In genomic region chr2:205058409-205058808, GRCh38 we compare ENCODE assay signal across 18 cellular contexts.
DNase-seq lines count a peak whose midpoint lies in the region; ATAC-seq and TF ChIP-seq lines count a peak whose summit lies in the region.
"Had no signal": no experiment of that assay in that cellular context is flagged by ENCODE, and none has a peak within 500 bp of the region (broad histone marks: within the 10 kb centered on the region; RNA-seq: fewer than 3 reads in every experiment).

No MANE protein-coding gene starts in this region.

- H3K27me3 ChIP-seq in IMR-90 (ENCODE audit: control insufficient read depth, insufficient read depth, low read length) = no peaks in the 10 kb centered on the region
- H3K27me3 ChIP-seq: SJSA1 had no signal

- H2BK5ac ChIP-seq in IMR-90 (ENCODE audit: low read depth, low read length, poor library complexity, severe bottlenecking) = no peak overlapping the region

- no peaks in the 10 kb centered on the region for H3K9me1 ChIP-seq in IMR-90 (ENCODE audit: insufficient read depth, low read length)

- no peak overlapping the region for H2AK5ac ChIP-seq in IMR-90 (ENCODE audit: low read depth, low read length)

- H3K4ac ChIP-seq in IMR-90 (ENCODE audit: low read depth, low read length) = no peak overlapping the region

- TF ChIP-seq CTCF in IMR-90 (conservative IDR thresholded peaks at IDR 0.05; ENCODE audit: low read depth, low read length) (no peak), fibroblast of pulmonary artery (IDR thresholded peaks at IDR 0.05; ENCODE audit: low read length, missing control alignments) (no peak)

- peaks cover 0 to 3% of the 10 kb centered on the region in 2 experiments; a peak in 3 of 4 replicates for H3K79me1 ChIP-seq in IMR-90 (ENCODE audit: low read depth in 1 of 2, low read length in 2 of 2)

- H3K9me3 ChIP-seq in IMR-90 (ENCODE audit: control insufficient read depth, insufficient read depth, low read length) = no peaks in the 10 kb centered on the region
- H3K9me3 ChIP-seq: SJSA1 had no signal

- WGBS in IMR-90 (ENCODE audit: extremely low coverage in 2 of 2, insufficient read length in 1 of 2), 2 experiments = no CpG with 5 or more reads among the region's 2 CpGs

- BruUV-seq in IMR-90 (replicated peaks; lab: Mats Ljungman, UMichigan) = no TSS peak

- H3K4me1 ChIP-seq in IMR-90 (ENCODE audit: control insufficient read depth, insufficient read depth, low read length) = peaks cover 10% of the 10 kb centered on the region

- H4K5ac ChIP-seq in IMR-90 (ENCODE audit: low read depth, low read length) = no peak overlapping the region

- H3K27ac ChIP-seq in IMR-90 (ENCODE audit: insufficient read depth, low read length) = no peak overlapping the region
- H3K27ac ChIP-seq: PC-9, SJSA1 had no signal

- H2BK15ac ChIP-seq in IMR-90 (ENCODE audit: low read depth, low read length) = no peak overlapping the region

- POLR2A ChIA-PET in IMR-90 (lab: Charles Lee; ENCODE audit: unreplicated experiment) = no interaction called here

- DNase-seq in EL = peak; percentile 6
- no peak for DNase-seq in IMR-90
- DNase-seq in amniotic epithelial cell (ENCODE audit: low read depth) = peak; percentile 31
- DNase-seq in fibroblast of pulmonary artery (ENCODE audit: low read depth) = peak; percentile 6
- no peak for DNase-seq in KBM-7
- DNase-seq in glomerular visceral epithelial cell (ENCODE audit: extremely low spot score) = no peak
- DNase-seq in RKO (ENCODE audit: low spot score) = no peak
- DNase-seq: C1 segment of cervical spinal cord; CD8-positive, alpha-beta memory T cell; DMS53; H9; NCI-H1417 treated with DMSO at 0.1 percent for 48 hours; NCI-H187 treated with DMSO at 0.1 percent for 48 hours; NCI-H345; NCI-H524 treated with DMSO at 0.1 percent for 48 hours; PC-9 had no signal

- no peak overlapping the region for H2AK9ac ChIP-seq in IMR-90 (replicated peaks; ENCODE audit: low read depth, low read length, poor library complexity)

- H3K4me3 ChIP-seq in IMR-90 (ENCODE audit: insufficient read depth, low read depth, low read length) (no peak overlapping the region), fibroblast of pulmonary artery (replicated peaks; ENCODE audit: low read depth, low read length) (no peak overlapping the region)
- H3K4me3 ChIP-seq: PC-9, SJSA1 had no signal

- H3K14ac ChIP-seq in IMR-90 (replicated peaks; ENCODE audit: low read depth, low read length) = no peak overlapping the region

- TF ChIP-seq POLR2A in IMR-90 (IDR thresholded peaks at IDR 0.05; ENCODE audit: low read depth, low read length) = no peak

- H3K9ac ChIP-seq in IMR-90 (ENCODE audit: low read depth, low read length) = no peak overlapping the region

- H2AFZ ChIP-seq in IMR-90 (replicated peaks; ENCODE audit: low read length, poor library complexity) = no peak overlapping the region
- H2AFZ ChIP-seq: PC-9 had no signal

- ATAC-seq in IMR-90 (ENCODE audit: low read depth) = no peak
- ATAC-seq in GM21529 (IDR thresholded peaks at IDR 0.05; ENCODE audit: unreplicated experiment) = no peak

- no peak overlapping the region for H4K8ac ChIP-seq in IMR-90 (ENCODE audit: low read depth in 2 of 2, low read length in 2 of 2)

- no peak overlapping the region for H3K56ac ChIP-seq in IMR-90 (ENCODE audit: extremely low read depth, insufficient read depth, low read length)

- no peak overlapping the region for H3K18ac ChIP-seq in IMR-90 (ENCODE audit: low read depth, low read length)

- H3K4me2 ChIP-seq in IMR-90 (ENCODE audit: low read depth, low read length) = no peak overlapping the region
- H3K4me2 ChIP-seq: PC-9 had no signal

- H3K36me3 ChIP-seq in IMR-90 (ENCODE audit: control insufficient read depth, insufficient read depth, low read length) = no peaks in the 10 kb centered on the region
- H3K36me3 ChIP-seq: SJSA1 had no signal

- H2BK20ac ChIP-seq in IMR-90 (ENCODE audit: low read depth, low read length) = no peak overlapping the region

- intact Hi-C loops in IMR-90 (cut with micrococcal nuclease) = no loop called here

- H4K20me1 ChIP-seq in IMR-90 (ENCODE audit: insufficient read depth, low read length) = no peaks in the 10 kb centered on the region

- in situ Hi-C loops in IMR-90 (cut with MboI; ENCODE audit: low sequenced_read_pairs) (no loop called here), KBM-7 (cut with MboI; ENCODE audit: low pct_unique_long_range_greater_than_20kb, low sequenced_read_pairs) (no loop called here)

- TF ChIP-seq RAD21 in IMR-90 (IDR thresholded peaks at IDR 0.05; ENCODE audit: low read length) = no peak

- CTCF ChIA-PET in IMR-90 (lab: Yijun Ruan, JAX) = no interaction called here

- no peak overlapping the region for H4K91ac ChIP-seq in IMR-90 (ENCODE audit: insufficient read depth, low read depth, low read length)

- H3K23ac ChIP-seq in IMR-90 (ENCODE audit: low read depth, low read length) = no peak overlapping the region

- no peak overlapping the region for H2BK120ac ChIP-seq in IMR-90 (ENCODE audit: low read depth, low read length)

- dilution Hi-C loops in IMR-90 (cut with HindIII; ENCODE audit: low sequenced_read_pairs, unreplicated experiment) = no loop called here

TF ChIP-seq in IMR-90, 13 proteins besides CTCF, POLR2A, EP300 and RAD21:
- TF ChIP-seq CEBPB (IDR thresholded peaks at IDR 0.05; ENCODE audit: low read depth, low read length) = peak; percentile 63
- TF ChIP-seq FOS (IDR thresholded peaks at IDR 0.05; ENCODE audit: low read depth, low read length) = no peak
TF ChIP-seq in IMR-90: peak in this region for 1.

Comparison
In these comparisons a context has a peak if more than half of its experiments do, and no peak if none do; other contexts are left out.
1. DNase-seq: peak in EL (single experiment), amniotic epithelial cell (single experiment) and fibroblast of pulmonary artery (single experiment); none in IMR-90 (single experiment), KBM-7 (single experiment), glomerular visceral epithelial cell (single experiment) and RKO (single experiment).